ENCODE assay signal across 24 cellular contexts in genomic region chr15:41517895-41518449, GRCh38. TPM values are rescaled to one million over a fixed set of nuclear protein-coding genes. Genes with fewer than 3 reads are reported as not detected.
"Had no signal": no experiment of that assay in that cellular context is flagged by ENCODE, and none has a peak within 500 bp of the region (broad histone marks: within the 10 kb centered on the region; RNA-seq: fewer than 3 reads in every experiment).

No MANE protein-coding gene starts in this region.

- H3K27me3 ChIP-seq: vagina had no signal

- DNase-seq: islet precursor cell; left ventricle myocardium inferior; mesendoderm; naive B cell; natural killer cell; nephron progenitor cell; pancreas; retina; sigmoid colon; small intestine; spleen; stimulated activated CD4-positive, alpha-beta T cell treated with anti-CD3 and anti-CD28 coated beads, Interleukin-4, amount 100 ng/mL, for 24 hours; stimulated activated naive CD4-positive, alpha-beta T cell treated with Interleukin-2 at 50 U/mL for 16 hours; stimulated activated naive CD8-positive, alpha-beta T cell treated with anti-CD3 and anti-CD28 coated beads, Interleukin-15, amount 100 ng/mL, for 72 hours; substantia nigra had no signal

- H3K36me3 ChIP-seq: neural progenitor cell, pancreas, prostate gland had no signal

- H3K27ac ChIP-seq: left ventricle myocardium inferior, neural progenitor cell, pancreas, prostate gland, sigmoid colon, spleen, tibial nerve, vagina had no signal

- H3K9me3 ChIP-seq: left ventricle myocardium inferior, pancreas, prostate gland, sigmoid colon, spleen, tibial nerve, vagina had no signal

- H2AFZ ChIP-seq: neural progenitor cell had no signal

- H3K4me2 ChIP-seq: neural progenitor cell had no signal

- H3K9ac ChIP-seq: neural progenitor cell had no signal

- H3K4me3 ChIP-seq: left ventricle myocardium inferior, lung, neural progenitor cell, pancreas, prostate gland, sigmoid colon, spleen, tibial nerve, vagina had no signal

- H3K4me3 Mint-ChIP-seq: mesothelial cell of epicardium; naive B cell; natural killer cell; nephron progenitor cell; neural progenitor cell; stimulated activated memory B cell treated with anti-CD40 and anti-IgM and Interleukin-4, amounts not matched to agents 10 μg/mL and 1 μg/mL and 100 μg/mL, for 72 hours; stimulated activated naive CD8-positive, alpha-beta T cell treated with anti-CD3 and anti-CD28 coated beads, Interleukin-15, amount 100 ng/mL, for 72 hours; type B pancreatic cell had no signal

- H3K9me3 Mint-ChIP-seq: mesothelial cell of epicardium; naive B cell; natural killer cell; nephron progenitor cell; neural progenitor cell; stimulated activated memory B cell treated with anti-CD40 and anti-IgM and Interleukin-4, amounts not matched to agents 10 μg/mL and 1 μg/mL and 100 μg/mL, for 72 hours; stimulated activated naive CD8-positive, alpha-beta T cell treated with anti-CD3 and anti-CD28 coated beads, Interleukin-15, amount 100 ng/mL, for 72 hours; type B pancreatic cell had no signal

- ATAC-seq: natural killer cell; pancreas; right cardiac atrium; stimulated activated memory B cell treated with anti-CD40 and anti-IgM and Interleukin-4, amounts not matched to agents 10 μg/mL and 1 μg/mL and 100 μg/mL, for 72 hours; stimulated activated naive CD8-positive, alpha-beta T cell treated with anti-CD3 and anti-CD28 coated beads, Interleukin-15, amount 100 ng/mL, for 72 hours had no signal

- H3K27ac Mint-ChIP-seq: mesothelial cell of epicardium; natural killer cell; nephron progenitor cell; neural progenitor cell; stimulated activated memory B cell treated with anti-CD40 and anti-IgM and Interleukin-4, amounts not matched to agents 10 μg/mL and 1 μg/mL and 100 μg/mL, for 72 hours; stimulated activated naive CD8-positive, alpha-beta T cell treated with anti-CD3 and anti-CD28 coated beads, Interleukin-15, amount 100 ng/mL, for 72 hours; type B pancreatic cell had no signal

- H3K36me3 Mint-ChIP-seq: natural killer cell had no signal

- FAIRE-seq: pancreas, small intestine had no signal

RNA-seq across cellular contexts. Expression of gene ITPKA, which starts 24.3 kb away (rescaled TPM):
- total RNA-seq: natural killer cell, tibial nerve, vagina had no signal
